9 cellular contexts compared by ENCODE assay signal in genomic region chr6:18501313-18502013, GRCh38.
DNase-seq lines count a peak whose midpoint lies in the region; ATAC-seq and TF ChIP-seq lines count a peak whose summit lies in the region.
"Had no signal": no experiment of that assay in that cellular context is flagged by ENCODE, and none has a peak within 500 bp of the region (broad histone marks: within the 10 kb centered on the region; RNA-seq: fewer than 3 reads in every experiment).

No MANE protein-coding gene starts in this region.

- no peaks in the 10 kb centered on the region for H4K20me1 ChIP-seq in SU-DHL-6 (ENCODE audit: low read depth, low read length)

- no peak for TF ChIP-seq CTCF in SU-DHL-6 (IDR thresholded peaks at IDR 0.05; ENCODE audit: insufficient read depth, low read length, poor library complexity, severe bottlenecking)
- no peak for TF ChIP-seq CTCF in sigmoid colon (IDR thresholded peaks at IDR 0.05)

- no peak for TF ChIP-seq POLR2A in sigmoid colon (IDR thresholded peaks at IDR 0.05)

- ATAC-seq in Right ventricle myocardium inferior (peak; percentile 77), GM19328 (IDR thresholded peaks at IDR 0.05; ENCODE audit: unreplicated experiment) (no peak), GM18511 (IDR thresholded peaks at IDR 0.05; ENCODE audit: unreplicated experiment) (no peak), HG03045 (IDR thresholded peaks at IDR 0.05; ENCODE audit: unreplicated experiment) (no peak)

- H3K27me3 ChIP-seq in SU-DHL-6 (ENCODE audit: low read length) = no peaks in the 10 kb centered on the region
- no peaks in the 10 kb centered on the region for H3K27me3 ChIP-seq in sigmoid colon

- H3K9ac ChIP-seq in SU-DHL-6 (ENCODE audit: low read length) = no peak overlapping the region

- H3K79me2 ChIP-seq in SU-DHL-6 (ENCODE audit: insufficient read depth, low read length) = no peaks in the 10 kb centered on the region

- no peaks in the 10 kb centered on the region for H3K9me2 ChIP-seq in SU-DHL-6 (replicated peaks; ENCODE audit: insufficient read depth, low read length)

- intact Hi-C loops in Right ventricle myocardium inferior (cut with DNase I) (loop anchor here (10.0 kb wide), 1 partner anchor 97 kb away; no protein-coding TSS in a partner anchor), sigmoid colon (cut with DNase I) (no loop called here)

- no peak overlapping the region for H3K4me3 ChIP-seq in SU-DHL-6 (ENCODE audit: insufficient read depth, low read length, poor library complexity, severe bottlenecking)
- H3K4me3 ChIP-seq in sigmoid colon = no peak overlapping the region

- peak overlapping the region; percentile 2 for H2AFZ ChIP-seq in SU-DHL-6 (ENCODE audit: low read depth, low read length, severe bottlenecking)

- H3K4me2 ChIP-seq in SU-DHL-6 (ENCODE audit: low read depth, low read length, poor library complexity, severe bottlenecking) = no peak overlapping the region

- peaks cover 0 to 4% (median 0%) of the 10 kb centered on the region in 4 donors for H3K4me1 ChIP-seq in sigmoid colon

- H3K27ac ChIP-seq in SU-DHL-6 (ENCODE audit: low read depth, low read length) = no peak overlapping the region
- peak overlapping the region in 2 of 4 donors; percentile 25 to 40 for H3K27ac ChIP-seq in sigmoid colon

- H3K9me3 ChIP-seq in SU-DHL-6 (ENCODE audit: insufficient read depth, low read length) (no peaks in the 10 kb centered on the region), sigmoid colon (no peaks in the 10 kb centered on the region)

- TF ChIP-seq EP300 in sigmoid colon (IDR thresholded peaks at IDR 0.05) = peak in 2 of 4 donors; percentile 32 to 42

- WGBS in sigmoid colon, 2 donors = 71 to 88% methylated on average over 10 of the region's 10 CpGs

- H3F3A ChIP-seq in SU-DHL-6 (ENCODE audit: insufficient read depth) = no peaks in the 10 kb centered on the region

- H3K36me3 ChIP-seq in SU-DHL-6 (ENCODE audit: low read length) (no peaks in the 10 kb centered on the region), sigmoid colon (no peaks in the 10 kb centered on the region)

- DNase-seq in GM04503 (ENCODE audit: low read depth) = peak; percentile 41
- DNase-seq in Right ventricle myocardium inferior (ENCODE audit: missing footprints) = peak; percentile 87
- DNase-seq in sigmoid colon = peak; percentile 71
- no peak for DNase-seq in stimulated activated CD4-positive, alpha-beta T cell treated with anti-CD3 and anti-CD28 coated beads, Interleukin-4, amount 100 ng/mL, for 4 hours
- DNase-seq: OCI-M1 had no signal

Comparison
In these comparisons a context has a peak if more than half of its experiments do, and no peak if none do; other contexts are left out.
1. DNase-seq: peak in GM04503 (single experiment), Right ventricle myocardium inferior (single experiment) and sigmoid colon (single experiment); none in stimulated activated CD4-positive, alpha-beta T cell treated with anti-CD3 and anti-CD28 coated beads, Interleukin-4, amount 100 ng/mL, for 4 hours (0 of 2).